ENCODE assay signal across 12 cellular contexts in genomic region chr4:55444822-55445221, GRCh38. TPM values are rescaled to one million over a fixed set of nuclear protein-coding genes. Genes with fewer than 3 reads are reported as not detected.
DNase-seq lines count a peak whose midpoint lies in the region; TF ChIP-seq lines count a peak whose summit lies in the region.
"Had no signal": no experiment of that assay in that cellular context is flagged by ENCODE, and none has a peak within 500 bp of the region (broad histone marks: within the 10 kb centered on the region; RNA-seq: fewer than 3 reads in every experiment).

No MANE protein-coding gene starts in this region.

- no peak overlapping the region for H3K4me3 ChIP-seq in breast epithelium
- H3K4me3 ChIP-seq in OCI-LY3 (ENCODE audit: low read length): no peak overlapping the region
- H3K4me3 ChIP-seq in fibroblast of lung (replicated peaks in 1 of 4; ENCODE audit: control extremely low read depth in 1 of 4, insufficient read depth in 1 of 4, low read depth in 3 of 4, low read length in 4 of 4): no peak overlapping the region
- H3K4me3 ChIP-seq in ascending aorta: no peak overlapping the region

- H3K27me3 ChIP-seq in breast epithelium (no peaks in the 10 kb centered on the region), OCI-LY3 (ENCODE audit: low read depth, low read length) (no peaks in the 10 kb centered on the region), fibroblast of lung (ENCODE audit: control insufficient read depth, insufficient read depth, low read length) (no peaks in the 10 kb centered on the region), ascending aorta (no peaks in the 10 kb centered on the region)

- no peaks in the 10 kb centered on the region for H3K36me3 ChIP-seq in breast epithelium
- H3K36me3 ChIP-seq in OCI-LY3 (replicated peaks; ENCODE audit: low read depth, low read length): peaks cover 29% of the 10 kb centered on the region
- H3K36me3 ChIP-seq in fibroblast of lung (ENCODE audit: control insufficient read depth, insufficient read depth, low read length): peaks cover 4% of the 10 kb centered on the region
- peaks cover 18 to 55% of the 10 kb centered on the region in 2 donors for H3K36me3 ChIP-seq in ascending aorta

- CTCF ChIA-PET in MCF 10A (lab: Yijun Ruan, JAX): interaction anchor here (0.6 to 3.8 kb wide), 21 partner anchors 8 to 422 kb away, joined by 3 to 32 read pairs (median 5); partner anchors contain the start of genes NMU and SRD5A3

- no peak overlapping the region for H3K27ac Mint-ChIP-seq in MCF 10A (ENCODE audit: low read depth, unreplicated experiment)
- H3K27ac Mint-ChIP-seq: nephron had no signal

- H3K4me1 ChIP-seq in breast epithelium (no peaks in the 10 kb centered on the region), OCI-LY3 (ENCODE audit: low read length) (no peaks in the 10 kb centered on the region), fibroblast of lung (ENCODE audit: control insufficient read depth, extremely low read depth, insufficient read depth, low read length) (peaks cover 8% of the 10 kb centered on the region), ascending aorta (no peaks in the 10 kb centered on the region)

- TF ChIP-seq POLR2A in breast epithelium (IDR thresholded peaks at IDR 0.05): no peak

- no peak overlapping the region for H3K9ac ChIP-seq in OCI-LY3 (ENCODE audit: low read length)
- no peak overlapping the region for H3K9ac ChIP-seq in fibroblast of lung (ENCODE audit: insufficient read depth, low read length)

- H2AFZ ChIP-seq in OCI-LY3 (ENCODE audit: low read depth, low read length) (no peak overlapping the region), fibroblast of lung (ENCODE audit: low read length) (no peak overlapping the region)

- no peaks in the 10 kb centered on the region for H3K27me3 Mint-ChIP-seq in MCF 10A (ENCODE audit: insufficient read depth, unreplicated experiment)

- H3K79me2 ChIP-seq in OCI-LY3 (ENCODE audit: low read length): no peaks in the 10 kb centered on the region
- no peaks in the 10 kb centered on the region for H3K79me2 ChIP-seq in fibroblast of lung (ENCODE audit: control insufficient read depth, insufficient read depth, low read length)

- H3K4me2 ChIP-seq in OCI-LY3 (ENCODE audit: low read length): no peak overlapping the region
- no peak overlapping the region for H3K4me2 ChIP-seq in fibroblast of lung (ENCODE audit: extremely low read depth, insufficient read depth, low read length)

- peaks cover 6% of the 10 kb centered on the region for H3K4me1 Mint-ChIP-seq in MCF 10A (ENCODE audit: insufficient read depth, unreplicated experiment)

- intact Hi-C loops in MCF 10A (cut with micrococcal nuclease) (loop anchor here (1.0 to 2.0 kb wide), 5 partner anchors 102 to 422 kb away; partner anchors contain the start of genes CLOCK and NMU), breast epithelium (cut with DNase I; ENCODE audit: low total_unique reads) (loop anchor here (5.0 kb wide), 1 partner anchor 192 kb away; the partner anchor contains the start of gene NMU), ascending aorta (cut with DNase I) (loop anchor here (5.0 kb wide), 1 partner anchor 107 kb away; no protein-coding TSS in a partner anchor)

- no peak overlapping the region for H3K27ac ChIP-seq in breast epithelium
- no peak overlapping the region for H3K27ac ChIP-seq in OCI-LY3 (ENCODE audit: low read length)
- H3K27ac ChIP-seq in fibroblast of lung (ENCODE audit: insufficient read depth, low read length): no peak overlapping the region
- no peak overlapping the region for H3K27ac ChIP-seq in ascending aorta

- no peaks in the 10 kb centered on the region for H3K9me3 ChIP-seq in breast epithelium
- H3K9me3 ChIP-seq in OCI-LY3 (ENCODE audit: insufficient read depth, low read length): no peaks in the 10 kb centered on the region
- H3K9me3 ChIP-seq in fibroblast of lung (ENCODE audit: control insufficient read depth, insufficient read depth, low read depth, low read length): no peaks in the 10 kb centered on the region
- no peaks in the 10 kb centered on the region for H3K9me3 ChIP-seq in ascending aorta

- H4K20me1 ChIP-seq in OCI-LY3 (ENCODE audit: insufficient read depth, low read length) (no peaks in the 10 kb centered on the region), fibroblast of lung (ENCODE audit: control insufficient read depth, extremely low read depth, insufficient read depth, low read length) (no peaks in the 10 kb centered on the region)

- TF ChIP-seq CTCF in MCF 10A (IDR thresholded peaks at IDR 0.05; ENCODE audit: unreplicated experiment) (peak; percentile 55), breast epithelium (IDR thresholded peaks at IDR 0.05) (no peak), OCI-LY3 (IDR thresholded peaks at IDR 0.05; ENCODE audit: low read depth, low read length) (peak; percentile 50), fibroblast of lung (conservative IDR thresholded peaks at IDR 0.05 in 1 of 2, IDR thresholded peaks at IDR 0.05 in 1 of 2; ENCODE audit: low read depth in 1 of 2, low read length in 2 of 2) (peak; percentile 39 to 59), ascending aorta (IDR thresholded peaks at IDR 0.05) (peak in 1 of 3 experiments; percentile 26)

- DNase-seq in MCF 10A (ENCODE audit: unreplicated experiment): peak; percentile 43
- no peak for DNase-seq in breast epithelium (ENCODE audit: low spot score in 2 of 2)
- DNase-seq in fibroblast of lung (ENCODE audit: low read depth in 2 of 2): peak; percentile 49 to 61
- peak; percentile 41 for DNase-seq in stromal cell of bone marrow (ENCODE audit: low read depth)
- no peak for DNase-seq in ascending aorta (ENCODE audit: low spot score in 2 of 2)
- DNase-seq in middle frontal gyrus (ENCODE audit: extremely low spot score, low spot score): no peak
- DNase-seq in T1000 (lab: John Stamatoyannopoulos, UW): no peak
- DNase-seq: activated CD4-positive, alpha-beta T cell treated with anti-CD3 and anti-CD28 coated beads, Interleukin-2, amount 50 U/mL, for 1 hour; effector CD8-positive, alpha-beta T cell; NCI-H1694 had no signal

- peaks cover 65% of the 10 kb centered on the region for H3K36me3 Mint-ChIP-seq in MCF 10A (ENCODE audit: insufficient read depth, unreplicated experiment)

- no peak overlapping the region for H3K4me3 Mint-ChIP-seq in MCF 10A (ENCODE audit: unreplicated experiment)
- H3K4me3 Mint-ChIP-seq: nephron had no signal

- no TSS peak for BruUV-seq in MCF 10A (replicated peaks; lab: Mats Ljungman, UMichigan)

- POLR2A ChIA-PET in MCF 10A (lab: Yijun Ruan, JAX): interaction anchor here (0.5 to 1.7 kb wide), 3 partner anchors 107 to 421 kb away, joined by 3 to 4 read pairs (median 4); no protein-coding TSS in a partner anchor

- H3K9me3 Mint-ChIP-seq in MCF 10A (ENCODE audit: unreplicated experiment): no peaks in the 10 kb centered on the region
- H3K9me3 Mint-ChIP-seq: nephron had no signal

RNA-seq across cellular contexts. Expression of gene TMEM165, which starts 49.1 kb away (rescaled TPM):
- total RNA-seq in MCF 10A (2022): 110 and 119 TPM in 2 replicates
- total RNA-seq in breast epithelium: 100 to 1,000 TPM; 165 to 386 (median 204) TPM
- 98.9 and 108 TPM in 2 replicates for total RNA-seq in fibroblast of lung
- polyA plus RNA-seq in fibroblast of lung: 103 and 183 TPM in 2 replicates
- polyA plus RNA-seq in fibroblast of lung (2012): 71.1 and 102 TPM in 2 replicates
- 137 and 166 TPM in 2 replicates for polyA minus RNA-seq in fibroblast of lung (ENCODE audit: low replicate concordance)
- total RNA-seq in ascending aorta: 178 TPM

Comparison
In these comparisons a context has a peak if more than half of its experiments do, and no peak if none do; other contexts are left out.
1. DNase-seq: peak in MCF 10A (single experiment), fibroblast of lung (2 of 2) and stromal cell of bone marrow (single experiment); none in breast epithelium (0 of 2), ascending aorta (0 of 2), middle frontal gyrus (single experiment) and T1000 (single experiment).
2. CTCF ChIP-seq: peak in MCF 10A (single experiment), OCI-LY3 (single experiment) and fibroblast of lung (2 of 2); none in breast epithelium (0 of 3).